In genomic region chr14:24430143-24430681, GRCh38 we compare ENCODE assay signal across 8 cellular contexts. TPM values are rescaled to one million over a fixed set of nuclear protein-coding genes. Genes with fewer than 3 reads are reported as not detected.
DNase-seq lines count a peak whose midpoint lies in the region; ATAC-seq and TF ChIP-seq lines count a peak whose summit lies in the region.

No MANE protein-coding gene starts in this region.

- CTCF ChIA-PET in PC-3 (lab: Charles Lee) = interaction anchor here (1.1 to 3.5 kb wide), 3 partner anchors 64 to 102 kb away, joined by 3 to 51 read pairs (median 27); no protein-coding TSS in a partner anchor

- H3K9me2 ChIP-seq in PC-3 (replicated peaks; ENCODE audit: low read length) = no peaks in the 10 kb centered on the region

- no peaks in the 10 kb centered on the region for H3K9me3 Mint-ChIP-seq in CD4-positive, CD25-positive, alpha-beta regulatory T cell
- H3K9me3 Mint-ChIP-seq in activated naive CD8-positive, alpha-beta T cell treated with anti-CD3 and anti-CD28 coated beads, Interleukin-2, amount 50 U/mL, for 24 hours = no peaks in the 10 kb centered on the region

- no peaks in the 10 kb centered on the region for H3K27me3 ChIP-seq in CD4-positive, CD25-positive, alpha-beta regulatory T cell (ENCODE audit: control insufficient read depth, insufficient read depth, low read length)
- no peaks in the 10 kb centered on the region for H3K27me3 ChIP-seq in PC-3 (ENCODE audit: low read length)

- H3F3A ChIP-seq in PC-3 (ENCODE audit: low read length, unreplicated experiment) = no peaks in the 10 kb centered on the region

- peak overlapping the region; percentile 100 for H3K4me2 ChIP-seq in PC-3 (ENCODE audit: low read length)

- BruUV-seq in PC-3 (replicated peaks; lab: Mats Ljungman, UMichigan) = no TSS peak

- intact Hi-C loops in PC-3 (cut with micrococcal nuclease) = loop anchor here (2.0 kb wide), 2 partner anchors 35 to 187 kb away; partner anchors contain the start of gene TINF2
- intact Hi-C loops in cardiac septum (cut with DNase I) = loop anchor here (5.0 kb wide), 1 partner anchor 188 kb away; the partner anchor contains the start of gene TINF2
- intact Hi-C loops in posterior vena cava (cut with DNase I) = loop anchor here in 1 of 2 donors (1.0 kb wide), 1 partner anchor 64 kb away; no protein-coding TSS in a partner anchor

- peak overlapping the region; percentile 93 to 97 (median 97) for H3K27ac Mint-ChIP-seq in CD4-positive, CD25-positive, alpha-beta regulatory T cell
- H3K27ac Mint-ChIP-seq in activated naive CD8-positive, alpha-beta T cell treated with anti-CD3 and anti-CD28 coated beads, Interleukin-2, amount 50 U/mL, for 24 hours = peak overlapping the region; percentile 92

- H3K4me3 Mint-ChIP-seq in CD4-positive, CD25-positive, alpha-beta regulatory T cell = peak overlapping the region; percentile 83 to 93 (median 92)
- H3K4me3 Mint-ChIP-seq in activated naive CD8-positive, alpha-beta T cell treated with anti-CD3 and anti-CD28 coated beads, Interleukin-2, amount 50 U/mL, for 24 hours = peak overlapping the region; percentile 89

- TF ChIP-seq CTCF in PC-3 (conservative IDR thresholded peaks at IDR 0.05; ENCODE audit: low read depth, low read length) = no peak

- peak overlapping the region; percentile 91; the same call in 1 of the 2 replicates for H2AFZ ChIP-seq in PC-3 (ENCODE audit: low read length)

- H3K9me3 ChIP-seq in CD4-positive, CD25-positive, alpha-beta regulatory T cell (ENCODE audit: control insufficient read depth in 2 of 2, low read length in 2 of 2) = no peaks in the 10 kb centered on the region
- no peaks in the 10 kb centered on the region for H3K9me3 ChIP-seq in PC-3 (ENCODE audit: low read length)

- peaks cover 32% of the 10 kb centered on the region for H3K4me1 ChIP-seq in CD4-positive, CD25-positive, alpha-beta regulatory T cell (ENCODE audit: control insufficient read depth, insufficient read depth, low read length, poor library complexity, severe bottlenecking)
- peaks cover 54% of the 10 kb centered on the region for H3K4me1 ChIP-seq in PC-3 (ENCODE audit: insufficient read depth, low read length)

- POLR2A ChIA-PET in PC-3 (lab: Charles Lee; ENCODE audit: unreplicated experiment) = interaction anchor here (0.6 to 1.8 kb wide), 4 partner anchors 12 to 64 kb away, joined by 3 to 45 read pairs (median 6); no protein-coding TSS in a partner anchor

- H4K20me1 ChIP-seq in PC-3 (ENCODE audit: low read length) = no peaks in the 10 kb centered on the region

- DNase-seq in CD4-positive, CD25-positive, alpha-beta regulatory T cell = peak in 2 of 3 donors; percentile 48 to 74
- peak; percentile 62 for DNase-seq in PC-3
- DNase-seq in activated naive CD8-positive, alpha-beta T cell treated with anti-CD3 and anti-CD28 coated beads, Interleukin-2, amount 50 U/mL, for 24 hours = peak; percentile 68
- DNase-seq in cardiac septum (ENCODE audit: low spot score) = peak; percentile 91
- peak; percentile 95 for DNase-seq in posterior vena cava (ENCODE audit: low spot score)
- no peak for DNase-seq in central memory CD4-positive, alpha-beta T cell

- ATAC-seq in CD4-positive, CD25-positive, alpha-beta regulatory T cell (ENCODE audit: low read depth in 2 of 2) = peak; percentile 29 to 42
- peak; percentile 60 for ATAC-seq in GM18909 (IDR thresholded peaks at IDR 0.05; ENCODE audit: poor library complexity, unreplicated experiment)
- peak; percentile 57 for ATAC-seq in HG03108 (IDR thresholded peaks at IDR 0.05; ENCODE audit: unreplicated experiment)
- ATAC-seq in PC-3 = peak; percentile 77
- peak; percentile 58 for ATAC-seq in activated naive CD8-positive, alpha-beta T cell treated with anti-CD3 and anti-CD28 coated beads, Interleukin-2, amount 50 U/mL, for 24 hours

- peaks cover 22% of the 10 kb centered on the region for H3K79me2 ChIP-seq in PC-3 (ENCODE audit: low read length)

- peaks cover 0 to 57% (median 38%) of the 10 kb centered on the region in 4 donors for H3K4me1 Mint-ChIP-seq in CD4-positive, CD25-positive, alpha-beta regulatory T cell
- H3K4me1 Mint-ChIP-seq in activated naive CD8-positive, alpha-beta T cell treated with anti-CD3 and anti-CD28 coated beads, Interleukin-2, amount 50 U/mL, for 24 hours = peaks cover 42% of the 10 kb centered on the region

- H3K9ac ChIP-seq in PC-3 (ENCODE audit: low read length) = peak overlapping the region; percentile 95

- peaks cover 15% of the 10 kb centered on the region for H3K36me3 Mint-ChIP-seq in CD4-positive, CD25-positive, alpha-beta regulatory T cell
- H3K36me3 Mint-ChIP-seq in activated naive CD8-positive, alpha-beta T cell treated with anti-CD3 and anti-CD28 coated beads, Interleukin-2, amount 50 U/mL, for 24 hours (ENCODE audit: low read depth) = peaks cover 16% of the 10 kb centered on the region

- peak overlapping the region; percentile 95 for H3K27ac ChIP-seq in CD4-positive, CD25-positive, alpha-beta regulatory T cell (ENCODE audit: insufficient read depth, low read length, poor library complexity, severe bottlenecking)
- H3K27ac ChIP-seq in PC-3 (ENCODE audit: low read length) = peak overlapping the region; percentile 85

- H3K4me3 ChIP-seq in CD4-positive, CD25-positive, alpha-beta regulatory T cell (ENCODE audit: low read depth, low read length) = peak overlapping the region; percentile 91
- peak overlapping the region; percentile 98 for H3K4me3 ChIP-seq in PC-3 (ENCODE audit: low read length)

- no peaks in the 10 kb centered on the region for H3K27me3 Mint-ChIP-seq in CD4-positive, CD25-positive, alpha-beta regulatory T cell
- H3K27me3 Mint-ChIP-seq in activated naive CD8-positive, alpha-beta T cell treated with anti-CD3 and anti-CD28 coated beads, Interleukin-2, amount 50 U/mL, for 24 hours = no peaks in the 10 kb centered on the region

- peaks cover 21% of the 10 kb centered on the region for H3K36me3 ChIP-seq in CD4-positive, CD25-positive, alpha-beta regulatory T cell (ENCODE audit: control insufficient read depth, insufficient read depth, low read length)
- H3K36me3 ChIP-seq in PC-3 (ENCODE audit: low read depth, low read length) = peaks cover 10% of the 10 kb centered on the region

RNA-seq across cellular contexts. Expression of gene KHNYN, which starts 0.5 kb away (rescaled TPM):
- total RNA-seq in CD4-positive, CD25-positive, alpha-beta regulatory T cell = 139 TPM
- 10 to 100 TPM; 12.4 to 16.5 (median 15.0) TPM for polyA plus RNA-seq in CD4-positive, CD25-positive, alpha-beta regulatory T cell
- total RNA-seq in PC-3 (2014; rRNA removed) = 50.9 and 51.6 TPM in 2 replicates
- total RNA-seq in cardiac septum = 23.5 TPM
- 10 to 100 TPM; 41.4 to 41.8 TPM for total RNA-seq in posterior vena cava

RNA-seq across cellular contexts. Expression of gene CBLN3, which starts 0.7 kb away (rescaled TPM):
- total RNA-seq in CD4-positive, CD25-positive, alpha-beta regulatory T cell = 3.2 TPM
- polyA plus RNA-seq in CD4-positive, CD25-positive, alpha-beta regulatory T cell = under 1 TPM; 0.10 to 0.32 (median 0.11) TPM
- total RNA-seq in PC-3 (2014; rRNA removed) (2.9 and 3.4 TPM in 2 replicates), cardiac septum (1.2 TPM), posterior vena cava (1 to 10 TPM; 3.5 to 4.2 TPM)

RNA-seq across cellular contexts. Expression of gene SDR39U1, which starts 12.4 kb away (rescaled TPM):
- total RNA-seq in CD4-positive, CD25-positive, alpha-beta regulatory T cell = 79.9 TPM
- 10 to 100 TPM; 46.1 to 63.1 (median 60.5) TPM for polyA plus RNA-seq in CD4-positive, CD25-positive, alpha-beta regulatory T cell
- total RNA-seq in PC-3 (2014; rRNA removed) (24.7 and 29.8 TPM in 2 replicates), cardiac septum (58.5 TPM), posterior vena cava (10 to 100 TPM; 31.6 to 36.4 TPM)

RNA-seq across cellular contexts. Expression of gene NYNRIN, which starts 31.4 kb away (rescaled TPM):
- 0.22 TPM for total RNA-seq in CD4-positive, CD25-positive, alpha-beta regulatory T cell
- polyA plus RNA-seq in CD4-positive, CD25-positive, alpha-beta regulatory T cell = under 1 TPM in 1 of 4 donors, not detected in 3; 0.02 TPM
- total RNA-seq in PC-3 (2014; rRNA removed) = 2.7 and 3.1 TPM in 2 replicates
- 5.0 TPM for total RNA-seq in cardiac septum
- total RNA-seq in posterior vena cava = 10 to 100 TPM; 13.1 to 15.1 TPM
